ENCODE assay signal across 19 cellular contexts in genomic region chr1:201568859-201569294, GRCh38. TPM values are rescaled to one million over a fixed set of nuclear protein-coding genes. Genes with fewer than 3 reads are reported as not detected.
DNase-seq lines count a peak whose midpoint lies in the region; ATAC-seq and TF ChIP-seq lines count a peak whose summit lies in the region.
"Had no signal": no experiment of that assay in that cellular context is flagged by ENCODE, and none has a peak within 500 bp of the region (broad histone marks: within the 10 kb centered on the region; RNA-seq: fewer than 3 reads in every experiment).

No MANE protein-coding gene starts in this region.

- DNase-seq in activated naive CD8-positive, alpha-beta T cell treated with anti-CD3 and anti-CD28 coated beads, Interleukin-2, amount 10 ng/mL, durations not matched to agents 7 days and 5 days, result no peak
- no peak for DNase-seq in activated naive CD8-positive, alpha-beta T cell treated with anti-CD3 and anti-CD28 coated beads, Interleukin-2, amount 50 U/mL, for 24 hours
- DNase-seq in coronary artery (ENCODE audit: low spot score) (peak; percentile 36), activated T-cell treated with anti-CD3 and anti-CD28 coated beads for 4 hours (no peak), neural progenitor cell (ENCODE audit: low spot score) (no peak)
- DNase-seq in naive thymus-derived CD4-positive, alpha-beta T cell, result no peak
- DNase-seq in activated T-helper 1 cell treated with anti-CD3 and anti-CD28 coated beads, Interleukin-12 subunit alpha, Interleukin-12 subunit beta, Interleukin-2, Interleukin-4 antibody, amounts not matched to agents 30 ng/mL and 10 ng/mL and 1 ng/mL, durations not matched to agents 14 hours and 24 hours and 36 hours (ENCODE audit: low spot score), result no peak
- DNase-seq: 8988T, DMS 273 treated with DMSO at 0.1 percent for 48 hours, GDM1, MG63, NCI-H1092, NCI-H2081 treated with DMSO at 0.1 percent for 48 hours, NCI-H510A, NCI-H82 had no signal

- no peaks in the 10 kb centered on the region for H3K9me3 ChIP-seq in Loucy (ENCODE audit: insufficient read depth, low read depth, low read length)
- H3K9me3 ChIP-seq in naive thymus-derived CD4-positive, alpha-beta T cell (ENCODE audit: control insufficient read depth in 2 of 3, low read length in 3 of 3), result no peaks in the 10 kb centered on the region
- H3K9me3 ChIP-seq in neural progenitor cell (ENCODE audit: low read depth), result no peaks in the 10 kb centered on the region
- H3K9me3 ChIP-seq: MG63 had no signal

- peak; percentile 26 for ATAC-seq in activated naive CD8-positive, alpha-beta T cell treated with anti-CD3 and anti-CD28 coated beads, Interleukin-2, amount 10 ng/mL, durations not matched to agents 7 days and 5 days (ENCODE audit: low read depth)
- ATAC-seq in activated naive CD8-positive, alpha-beta T cell treated with anti-CD3 and anti-CD28 coated beads, Interleukin-2, amount 50 U/mL, for 24 hours, result no peak
- peak; percentile 26 for ATAC-seq in naive thymus-derived CD4-positive, alpha-beta T cell
- ATAC-seq: GM23338, Panc1 had no signal

- intact Hi-C loops in naive thymus-derived CD4-positive, alpha-beta T cell (cut with micrococcal nuclease), result no loop called here
- intact Hi-C loops in activated T-helper 1 cell treated with anti-CD3 and anti-CD28 coated beads, Interleukin-12 subunit alpha, Interleukin-12 subunit beta, Interleukin-2, Interleukin-4 antibody, amounts not matched to agents 30 ng/mL and 10 ng/mL and 1 ng/mL, durations not matched to agents 14 hours and 24 hours and 36 hours (cut with micrococcal nuclease), result no loop called here

- H3K4me1 ChIP-seq in Loucy (ENCODE audit: insufficient read depth, low read length, poor library complexity, severe bottlenecking), result no peaks in the 10 kb centered on the region
- no peaks in the 10 kb centered on the region for H3K4me1 ChIP-seq in naive thymus-derived CD4-positive, alpha-beta T cell (ENCODE audit: control insufficient read depth in 2 of 2, insufficient read depth in 2 of 2, low read length in 2 of 2)
- peaks cover 12% of the 10 kb centered on the region for H3K4me1 ChIP-seq in neural progenitor cell

- CTCF ChIA-PET in naive thymus-derived CD4-positive, alpha-beta T cell (lab: Charles Lee), result no interaction called here

- no peak overlapping the region for H3K4me3 Mint-ChIP-seq in activated naive CD8-positive, alpha-beta T cell treated with anti-CD3 and anti-CD28 coated beads, Interleukin-2, amount 10 ng/mL, durations not matched to agents 7 days and 5 days
- H3K4me3 Mint-ChIP-seq in activated naive CD8-positive, alpha-beta T cell treated with anti-CD3 and anti-CD28 coated beads, Interleukin-2, amount 50 U/mL, for 24 hours, result no peak overlapping the region
- no peak overlapping the region for H3K4me3 Mint-ChIP-seq in naive thymus-derived CD4-positive, alpha-beta T cell
- H3K4me3 Mint-ChIP-seq in activated T-helper 1 cell treated with anti-CD3 and anti-CD28 coated beads, Interleukin-12 subunit alpha, Interleukin-12 subunit beta, Interleukin-2, Interleukin-4 antibody, amounts not matched to agents 30 ng/mL and 10 ng/mL and 1 ng/mL, durations not matched to agents 14 hours and 24 hours and 36 hours, result no peak overlapping the region
- H3K4me3 Mint-ChIP-seq in neural progenitor cell, result no peak overlapping the region
- H3K4me3 Mint-ChIP-seq: GM23338 had no signal

- no peaks in the 10 kb centered on the region for H3K79me2 ChIP-seq in Loucy (ENCODE audit: insufficient read depth, low read length)
- H3K79me2 ChIP-seq in neural progenitor cell (ENCODE audit: low read depth), result no peaks in the 10 kb centered on the region

- H3K9me2 ChIP-seq in Loucy (replicated peaks; ENCODE audit: low read depth, low read length), result no peaks in the 10 kb centered on the region

- H3K27ac ChIP-seq in coronary artery (no peak overlapping the region), neural progenitor cell (no peak overlapping the region)
- H3K27ac ChIP-seq in naive thymus-derived CD4-positive, alpha-beta T cell (ENCODE audit: low read depth, low read length), result no peak overlapping the region
- H3K27ac ChIP-seq: C4-2B had no signal

- peaks cover 4% of the 10 kb centered on the region for H3K4me1 Mint-ChIP-seq in activated naive CD8-positive, alpha-beta T cell treated with anti-CD3 and anti-CD28 coated beads, Interleukin-2, amount 10 ng/mL, durations not matched to agents 7 days and 5 days
- H3K4me1 Mint-ChIP-seq in activated naive CD8-positive, alpha-beta T cell treated with anti-CD3 and anti-CD28 coated beads, Interleukin-2, amount 50 U/mL, for 24 hours, result no peaks in the 10 kb centered on the region
- H3K4me1 Mint-ChIP-seq in naive thymus-derived CD4-positive, alpha-beta T cell, result peaks cover 0 to 11% (median 10%) of the 10 kb centered on the region in 7 donors
- H3K4me1 Mint-ChIP-seq in activated T-helper 1 cell treated with anti-CD3 and anti-CD28 coated beads, Interleukin-12 subunit alpha, Interleukin-12 subunit beta, Interleukin-2, Interleukin-4 antibody, amounts not matched to agents 30 ng/mL and 10 ng/mL and 1 ng/mL, durations not matched to agents 14 hours and 24 hours and 36 hours (ENCODE audit: low read depth), result no peaks in the 10 kb centered on the region
- peaks cover 22% of the 10 kb centered on the region for H3K4me1 Mint-ChIP-seq in neural progenitor cell

- H3K4me2 ChIP-seq in Loucy (ENCODE audit: low read depth, low read length, poor library complexity, severe bottlenecking) (no peak overlapping the region), neural progenitor cell (no peak overlapping the region)
- H3K4me2 ChIP-seq: GM23338 had no signal

- POLR2A ChIA-PET in activated naive CD8-positive, alpha-beta T cell treated with anti-CD3 and anti-CD28 coated beads, Interleukin-2, amount 10 ng/mL, durations not matched to agents 7 days and 5 days (lab: Charles Lee), result no interaction called here
- POLR2A ChIA-PET in naive thymus-derived CD4-positive, alpha-beta T cell (lab: Charles Lee), result no interaction called here

- H2AFZ ChIP-seq in Loucy (ENCODE audit: low read length), result peak overlapping the region; percentile 48; the same call in 1 of the 2 replicates
- H2AFZ ChIP-seq in neural progenitor cell (replicated peaks), result no peak overlapping the region
- H2AFZ ChIP-seq: GM23338 had no signal

- H3K36me3 Mint-ChIP-seq in activated naive CD8-positive, alpha-beta T cell treated with anti-CD3 and anti-CD28 coated beads, Interleukin-2, amount 10 ng/mL, durations not matched to agents 7 days and 5 days, result no peaks in the 10 kb centered on the region
- no peaks in the 10 kb centered on the region for H3K36me3 Mint-ChIP-seq in activated naive CD8-positive, alpha-beta T cell treated with anti-CD3 and anti-CD28 coated beads, Interleukin-2, amount 50 U/mL, for 24 hours (ENCODE audit: low read depth)
- H3K36me3 Mint-ChIP-seq in naive thymus-derived CD4-positive, alpha-beta T cell, result no peaks in the 10 kb centered on the region
- no peaks in the 10 kb centered on the region for H3K36me3 Mint-ChIP-seq in activated T-helper 1 cell treated with anti-CD3 and anti-CD28 coated beads, Interleukin-12 subunit alpha, Interleukin-12 subunit beta, Interleukin-2, Interleukin-4 antibody, amounts not matched to agents 30 ng/mL and 10 ng/mL and 1 ng/mL, durations not matched to agents 14 hours and 24 hours and 36 hours (ENCODE audit: low read depth)
- H3K36me3 Mint-ChIP-seq in neural progenitor cell, result no peaks in the 10 kb centered on the region

- H4K20me1 ChIP-seq in Loucy (ENCODE audit: insufficient read depth, low read length, poor library complexity, severe bottlenecking), result no peaks in the 10 kb centered on the region
- no peaks in the 10 kb centered on the region for H4K20me1 ChIP-seq in neural progenitor cell (ENCODE audit: low read depth)

- H3K9ac ChIP-seq in Loucy (ENCODE audit: low read depth, low read length, poor library complexity, severe bottlenecking) (no peak overlapping the region), neural progenitor cell (no peak overlapping the region)

- H3K36me3 ChIP-seq in Loucy (ENCODE audit: insufficient read depth, low read length) (no peaks in the 10 kb centered on the region), neural progenitor cell (no peaks in the 10 kb centered on the region)
- no peaks in the 10 kb centered on the region for H3K36me3 ChIP-seq in naive thymus-derived CD4-positive, alpha-beta T cell (ENCODE audit: control insufficient read depth in 2 of 3, insufficient read depth in 3 of 3, low read length in 3 of 3)

- no peaks in the 10 kb centered on the region for H3K27me3 ChIP-seq in Loucy (ENCODE audit: insufficient read depth, low read length, poor library complexity, severe bottlenecking)
- no peaks in the 10 kb centered on the region for H3K27me3 ChIP-seq in naive thymus-derived CD4-positive, alpha-beta T cell (ENCODE audit: control insufficient read depth in 2 of 2, insufficient read depth in 2 of 2, low read length in 2 of 2)
- no peaks in the 10 kb centered on the region for H3K27me3 ChIP-seq in neural progenitor cell
- H3K27me3 ChIP-seq: MG63 had no signal

- H3K27ac Mint-ChIP-seq in activated naive CD8-positive, alpha-beta T cell treated with anti-CD3 and anti-CD28 coated beads, Interleukin-2, amount 10 ng/mL, durations not matched to agents 7 days and 5 days, result no peak overlapping the region
- no peak overlapping the region for H3K27ac Mint-ChIP-seq in activated naive CD8-positive, alpha-beta T cell treated with anti-CD3 and anti-CD28 coated beads, Interleukin-2, amount 50 U/mL, for 24 hours
- no peak overlapping the region for H3K27ac Mint-ChIP-seq in naive thymus-derived CD4-positive, alpha-beta T cell
- H3K27ac Mint-ChIP-seq in activated T-helper 1 cell treated with anti-CD3 and anti-CD28 coated beads, Interleukin-12 subunit alpha, Interleukin-12 subunit beta, Interleukin-2, Interleukin-4 antibody, amounts not matched to agents 30 ng/mL and 10 ng/mL and 1 ng/mL, durations not matched to agents 14 hours and 24 hours and 36 hours, result no peak overlapping the region
- H3K27ac Mint-ChIP-seq in neural progenitor cell, result no peak overlapping the region
- H3K27ac Mint-ChIP-seq: GM23338 had no signal

- H3K4me3 ChIP-seq in Loucy (ENCODE audit: low read length, poor library complexity, severe bottlenecking), result no peak overlapping the region
- no peak overlapping the region for H3K4me3 ChIP-seq in coronary artery
- H3K4me3 ChIP-seq in naive thymus-derived CD4-positive, alpha-beta T cell (ENCODE audit: low read length), result no peak overlapping the region
- H3K4me3 ChIP-seq in neural progenitor cell, result no peak overlapping the region
- H3K4me3 ChIP-seq: GM23338, MG63 had no signal

- no peaks in the 10 kb centered on the region for H3F3A ChIP-seq in Loucy (ENCODE audit: low read depth)
- no peaks in the 10 kb centered on the region for H3F3A ChIP-seq in neural progenitor cell (ENCODE audit: low read depth)

- no peaks in the 10 kb centered on the region for H3K27me3 Mint-ChIP-seq in activated naive CD8-positive, alpha-beta T cell treated with anti-CD3 and anti-CD28 coated beads, Interleukin-2, amount 10 ng/mL, durations not matched to agents 7 days and 5 days
- H3K27me3 Mint-ChIP-seq in activated naive CD8-positive, alpha-beta T cell treated with anti-CD3 and anti-CD28 coated beads, Interleukin-2, amount 50 U/mL, for 24 hours, result no peaks in the 10 kb centered on the region
- no peaks in the 10 kb centered on the region for H3K27me3 Mint-ChIP-seq in naive thymus-derived CD4-positive, alpha-beta T cell
- peaks cover 1% of the 10 kb centered on the region for H3K27me3 Mint-ChIP-seq in activated T-helper 1 cell treated with anti-CD3 and anti-CD28 coated beads, Interleukin-12 subunit alpha, Interleukin-12 subunit beta, Interleukin-2, Interleukin-4 antibody, amounts not matched to agents 30 ng/mL and 10 ng/mL and 1 ng/mL, durations not matched to agents 14 hours and 24 hours and 36 hours (ENCODE audit: insufficient read depth)
- H3K27me3 Mint-ChIP-seq in neural progenitor cell (ENCODE audit: insufficient read depth, low read depth), result peaks cover under 1% of the 10 kb centered on the region

- H3K9me3 Mint-ChIP-seq in activated naive CD8-positive, alpha-beta T cell treated with anti-CD3 and anti-CD28 coated beads, Interleukin-2, amount 10 ng/mL, durations not matched to agents 7 days and 5 days, result no peaks in the 10 kb centered on the region
- H3K9me3 Mint-ChIP-seq in activated naive CD8-positive, alpha-beta T cell treated with anti-CD3 and anti-CD28 coated beads, Interleukin-2, amount 50 U/mL, for 24 hours, result no peaks in the 10 kb centered on the region
- H3K9me3 Mint-ChIP-seq in naive thymus-derived CD4-positive, alpha-beta T cell, result no peaks in the 10 kb centered on the region
- no peaks in the 10 kb centered on the region for H3K9me3 Mint-ChIP-seq in activated T-helper 1 cell treated with anti-CD3 and anti-CD28 coated beads, Interleukin-12 subunit alpha, Interleukin-12 subunit beta, Interleukin-2, Interleukin-4 antibody, amounts not matched to agents 30 ng/mL and 10 ng/mL and 1 ng/mL, durations not matched to agents 14 hours and 24 hours and 36 hours
- H3K9me3 Mint-ChIP-seq in neural progenitor cell, result no peaks in the 10 kb centered on the region
- H3K9me3 Mint-ChIP-seq: GM23338 had no signal

- TF ChIP-seq CTCF in Loucy (conservative IDR thresholded peaks at IDR 0.05; ENCODE audit: low read length) (no peak), coronary artery (IDR thresholded peaks at IDR 0.05) (no peak), neural progenitor cell (IDR thresholded peaks at IDR 0.05) (no peak)

RNA-seq across cellular contexts. Expression of gene NAV1, which starts 29.9 kb away (rescaled TPM):
- 1 to 10 TPM; 2.5 to 3.2 TPM for total RNA-seq in activated naive CD8-positive, alpha-beta T cell treated with anti-CD3 and anti-CD28 coated beads, Interleukin-2, amount 10 ng/mL, durations not matched to agents 7 days and 5 days
- total RNA-seq in naive thymus-derived CD4-positive, alpha-beta T cell, result 10 to 100 TPM in 1 of 5 experiments, 1 to 10 TPM in 4; 2.3 to 10.8 (median 4.4) TPM
- polyA plus RNA-seq in naive thymus-derived CD4-positive, alpha-beta T cell, result under 1 TPM; 0.18 to 0.91 TPM
- 0.83 and 1.6 TPM in 2 replicates for total RNA-seq in activated T-helper 1 cell treated with anti-CD3 and anti-CD28 coated beads, Interleukin-12 subunit alpha, Interleukin-12 subunit beta, Interleukin-2, Interleukin-4 antibody, amounts not matched to agents 30 ng/mL and 10 ng/mL and 1 ng/mL, durations not matched to agents 14 hours and 24 hours and 36 hours
- total RNA-seq in neural progenitor cell (ENCODE audit: low replicate concordance), result 60.7 and 83.0 TPM in 2 replicates
